In the genomic region with DNA sequence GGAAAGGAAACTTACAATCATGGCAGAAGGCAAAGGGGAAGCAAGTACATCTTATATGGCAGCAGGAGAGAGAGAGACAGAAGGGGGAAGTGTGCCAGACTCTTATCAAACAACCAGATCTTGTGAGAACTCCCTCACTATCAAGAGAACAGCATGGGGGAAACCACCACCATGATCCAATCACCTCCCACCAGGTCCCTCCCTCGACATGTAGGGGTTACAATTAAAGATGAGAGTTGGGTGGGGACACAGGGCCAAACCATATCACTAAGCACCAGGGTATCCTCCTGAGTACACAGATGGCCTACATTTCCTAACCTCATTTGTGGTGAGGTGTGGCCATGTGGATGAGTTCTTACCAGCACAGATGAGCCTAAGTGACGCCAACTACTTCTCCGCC, we compare ENCODE assay signal across 18 cellular contexts.
A peak's percentile ranks its signal among the peaks of the same experiment; 100 is the strongest.
DNase-seq lines count a peak whose midpoint lies in the region; ATAC-seq, FAIRE-seq and TF ChIP-seq lines count a peak whose summit lies in the region.
"Had no signal": no experiment of that assay in that cellular context is flagged by ENCODE, and none has a peak within 500 bp of the region (broad histone marks: within the 10 kb centered on the region; RNA-seq: fewer than 3 reads in every experiment).

No MANE protein-coding gene starts in this region.

- no peaks in the 10 kb centered on the region for H3K9me1 ChIP-seq in K562 (ENCODE audit: control insufficient read depth, insufficient read depth, low read length)

- peak overlapping the region in 7 of 11 experiments; percentile 2 to 45 (median 14); a peak in 8 of 22 replicates for H3K4me2 ChIP-seq in BLaER1 treated with 17β-estradiol and CSF1 and Interleukin-3, amounts not matched to agents 10 nM and 100 nM
- no peak overlapping the region for H3K4me2 ChIP-seq in K562 (ENCODE audit: insufficient read depth, low read length)
- H3K4me2 ChIP-seq: A549 had no signal

- TF ChIP-seq EP300 in K562 (IDR thresholded peaks at IDR 0.05; ENCODE audit: low read length) = no peak

- ATAC-seq in K562 (no peak), foreskin keratinocyte (no peak), HG03175 (IDR thresholded peaks at IDR 0.05; ENCODE audit: unreplicated experiment) (no peak)
- ATAC-seq: A549, SK-N-SH treated with all-trans-retinoic acid at 6 μM for 48 hours had no signal

- H3K4me1 ChIP-seq in BLaER1 treated with 17β-estradiol and CSF1 and Interleukin-3, amounts not matched to agents 10 nM and 100 nM = peaks cover 0 to 20% (median 16%) of the 10 kb centered on the region in 10 experiments; a peak in 16 of 20 replicates
- H3K4me1 ChIP-seq in K562 (replicated peaks in 1 of 2; ENCODE audit: control insufficient read depth in 2 of 2, insufficient read depth in 2 of 2, low read length in 2 of 2) (no peaks in the 10 kb centered on the region), foreskin keratinocyte (no peaks in the 10 kb centered on the region)
- H3K4me1 ChIP-seq: A549 had no signal

- CTCF ChIA-PET in K562 (lab: Yijun Ruan, JAX; ENCODE audit: low intra/inter-chr PET ratio) (no interaction called here), RWPE1 (lab: Yijun Ruan, JAX) (no interaction called here)

- H3K4me3 ChIP-seq in BLaER1 treated with 17β-estradiol and CSF1 and Interleukin-3, amounts not matched to agents 10 nM and 100 nM = no peak overlapping the region
- no peak overlapping the region for H3K4me3 ChIP-seq in NB4 (ENCODE audit: low read depth, low read length)
- H3K4me3 ChIP-seq in K562 = no peak overlapping the region
- H3K4me3 ChIP-seq: A549 had no signal

- H3K36me3 ChIP-seq in BLaER1 treated with 17β-estradiol and CSF1 and Interleukin-3, amounts not matched to agents 10 nM and 100 nM = no peaks in the 10 kb centered on the region
- no peaks in the 10 kb centered on the region for H3K36me3 ChIP-seq in K562 (ENCODE audit: control insufficient read depth, insufficient read depth, low read length)

- no peaks in the 10 kb centered on the region for H3K9me3 ChIP-seq in BLaER1 treated with 17β-estradiol and CSF1 and Interleukin-3, amounts not matched to agents 10 nM and 100 nM (replicated peaks in 1 of 11)
- no peaks in the 10 kb centered on the region for H3K9me3 ChIP-seq in K562 (replicated peaks; ENCODE audit: control insufficient read depth, insufficient read depth, low read depth, low read length)
- H3K9me3 ChIP-seq: A549 had no signal

- no TSS peak for BruUV-seq in K562 (replicated peaks; lab: Mats Ljungman, UMichigan)

- peak; percentile 63 for DNase-seq in GF-D8 (lab: John Stamatoyannopoulos, UW)
- DNase-seq in NB4 (ENCODE audit: low read depth) = peak; percentile 85
- DNase-seq in K562 (ENCODE audit: extremely low read depth in 1 of 4, low spot score in 3 of 4) = no peak
- no peak for DNase-seq in occipital lobe (lab: John Stamatoyannopoulos, UW)
- DNase-seq in foreskin keratinocyte = no peak
- no peak for DNase-seq in RWPE1 (ENCODE audit: low spot score)
- DNase-seq: CD4-positive, alpha-beta T cell; EL; HCEC 1CT; IMR-90; NCI-H1417 treated with DMSO at 0.1 percent for 48 hours; NCI-H2029 treated with DMSO at 0.1 percent for 48 hours; NCI-H526; Right ventricle myocardium superior had no signal

- no peak for TF ChIP-seq POLR2A in NB4 (IDR thresholded peaks at IDR 0.05; ENCODE audit: extremely low read depth, insufficient read length)
- no peak for TF ChIP-seq POLR2A in K562 (conservative IDR thresholded peaks at IDR 0.05)

- no peak for TF ChIP-seq RAD21 in K562 (CRISPR knock-in tag; conservative IDR thresholded peaks at IDR 0.05 in 1 of 2, IDR thresholded peaks at IDR 0.05 in 1 of 2)

- H4K20me1 ChIP-seq in BLaER1 treated with 17β-estradiol and CSF1 and Interleukin-3, amounts not matched to agents 10 nM and 100 nM = no peaks in the 10 kb centered on the region
- H4K20me1 ChIP-seq in K562 (replicated peaks; ENCODE audit: control insufficient read depth, insufficient read depth, low read length) = no peaks in the 10 kb centered on the region

- POLR2A ChIA-PET in K562 (lab: Yijun Ruan, JAX) = no interaction called here
- POLR2A ChIA-PET in RWPE1 (lab: Yijun Ruan, JAX; ENCODE audit: low non-redundant PET) = no interaction called here

- H3K79me2 ChIP-seq in K562 (ENCODE audit: control insufficient read depth, insufficient read depth, low read length) = no peaks in the 10 kb centered on the region

- in situ Hi-C loops in K562 (cut with MboI) = no loop called here

- no peak for FAIRE-seq in K562 (lab: Jason Lieb, UNC)
- FAIRE-seq: A549 had no signal

- H2AFZ ChIP-seq in K562 (ENCODE audit: low read depth, low read length) = no peak overlapping the region

- TF ChIP-seq CTCF in NB4 (IDR thresholded peaks at IDR 0.05; ENCODE audit: low read depth, low read length) = no peak
- no peak for TF ChIP-seq CTCF in K562 (IDR thresholded peaks at IDR 0.05 in 2 of 3, conservative IDR thresholded peaks at IDR 0.05 in 1 of 3; ENCODE audit: insufficient read depth in 2 of 3, low read depth in 1 of 3, low read length in 3 of 3)
- no peak for TF ChIP-seq CTCF in foreskin keratinocyte (conservative IDR thresholded peaks at IDR 0.05)
- no peak for TF ChIP-seq CTCF in RWPE1 (conservative IDR thresholded peaks at IDR 0.05; ENCODE audit: low read depth)

- 2% methylated on average over 3 of the region's 3 CpGs for WGBS in K562 (ENCODE audit: insufficient coverage, low coverage, missing lambda C conversion rate)

- peak overlapping the region in 2 of 11 experiments; percentile 16 to 25; a peak in 3 of 22 replicates for H3K27ac ChIP-seq in BLaER1 treated with 17β-estradiol and CSF1 and Interleukin-3, amounts not matched to agents 10 nM and 100 nM
- H3K27ac ChIP-seq in K562 (ENCODE audit: extremely low read depth, low read depth, low read length) (no peak overlapping the region), foreskin keratinocyte (no peak overlapping the region), RWPE1 (no peak overlapping the region)
- H3K27ac ChIP-seq: A549 had no signal

- no peak overlapping the region for H3K9ac ChIP-seq in BLaER1 treated with 17β-estradiol and CSF1 and Interleukin-3, amounts not matched to agents 10 nM and 100 nM
- no peak overlapping the region for H3K9ac ChIP-seq in K562 (ENCODE audit: insufficient read depth in 1 of 2, low read depth in 2 of 2, low read length in 2 of 2)

- H3K27me3 ChIP-seq in BLaER1 treated with 17β-estradiol and CSF1 and Interleukin-3, amounts not matched to agents 10 nM and 100 nM = no peaks in the 10 kb centered on the region
- H3K27me3 ChIP-seq in K562 (ENCODE audit: control insufficient read depth in 2 of 2, insufficient read depth in 2 of 2, low read length in 2 of 2) (peaks cover 0 to 4% of the 10 kb centered on the region in 2 experiments; a peak in 1 of 5 replicates), foreskin keratinocyte (no peaks in the 10 kb centered on the region)

- intact Hi-C loops in K562 (cut with micrococcal nuclease) = no loop called here

TF ChIP-seq in K562, 482 proteins besides CTCF, POLR2A, EP300 and RAD21:
- TF ChIP-seq ZNF3 (CRISPR knock-in tag; IDR thresholded peaks at IDR 0.05) (no peak), ZNF445 (CRISPR knock-in tag; IDR thresholded peaks at IDR 0.05; ENCODE audit: low read depth) (no peak), TEAD4 (IDR thresholded peaks at IDR 0.05; ENCODE audit: low read length) (peak; percentile 38; the same call in 1 of the 2 replicates), TEAD4 (CRISPR knock-in tag; IDR thresholded peaks at IDR 0.05; ENCODE audit: borderline replicate concordance) (no peak)

Comparison
In these comparisons a context has a peak if more than half of its experiments do, and no peak if none do; other contexts are left out.
1. DNase-seq: peak in GF-D8 (single experiment) and NB4 (single experiment); none in K562 (0 of 4), occipital lobe (single experiment), foreskin keratinocyte (0 of 2) and RWPE1 (single experiment).